Comparison of ENCODE assay signal across 8 cellular contexts in genomic region chr2:87317193-87317592, GRCh38.
DNase-seq lines count a peak whose midpoint lies in the region; FAIRE-seq and TF ChIP-seq lines count a peak whose summit lies in the region.
"Not testable (repeated sequence)": the region's sequence is repeated elsewhere in the genome, so short reads cannot be mapped to it uniquely, and the experiment has no call there.

No MANE protein-coding gene starts in this region.

- intact Hi-C loops in A673 (cut with micrococcal nuclease; ENCODE audit: unreplicated experiment); activated CD4-positive, alpha-beta T cell treated with anti-CD3 and anti-CD28 coated beads, Interleukin-2, amount 10 ng/mL, durations not matched to agents 24 days and 14 days (cut with micrococcal nuclease): not testable (repeated sequence)

- H4K20me1 ChIP-seq in OCI-LY3 (ENCODE audit: insufficient read depth, low read length): not testable (repeated sequence)

- peak; percentile 5 for DNase-seq in A673 (ENCODE audit: low spot score)
- not testable (repeated sequence) for DNase-seq in HFFc6; activated CD4-positive, alpha-beta T cell treated with anti-CD3 and anti-CD28 coated beads, Interleukin-2, amount 10 ng/mL, durations not matched to agents 24 days and 14 days
- DNase-seq in bronchial epithelial cell (ENCODE audit: low read depth): peak; percentile 10
- DNase-seq in foreskin fibroblast: peak; percentile 1 to 19
- peak; percentile 42 to 86 for DNase-seq in lung microvascular endothelial cell (ENCODE audit: low read depth in 2 of 2)
- peak; percentile 50 for DNase-seq in renal cortical epithelial cell (ENCODE audit: low read depth)

- TF ChIP-seq CTCF in A673 (conservative IDR thresholded peaks at IDR 0.05; ENCODE audit: low read depth, low read length); HFFc6 (IDR thresholded peaks at IDR 0.05); OCI-LY3 (IDR thresholded peaks at IDR 0.05; ENCODE audit: low read depth, low read length); bronchial epithelial cell (IDR thresholded peaks at IDR 0.05; ENCODE audit: insufficient read depth, low read length, severe bottlenecking); foreskin fibroblast (IDR thresholded peaks at IDR 0.05; ENCODE audit: low read depth, low read length): not testable (repeated sequence)

- not testable (repeated sequence) for H3K4me3 ChIP-seq in A673 (ENCODE audit: low read depth, low read length, poor library complexity, severe bottlenecking); OCI-LY3 (ENCODE audit: low read length); bronchial epithelial cell (ENCODE audit: low read depth, low read length); foreskin fibroblast (ENCODE audit: low read depth in 1 of 2, low read length in 2 of 2)

- POLR2A ChIA-PET in A673 (lab: Charles Lee; ENCODE audit: low non-redundant PET): not testable (repeated sequence)

- H3K27me3 Mint-ChIP-seq in HFFc6 (ENCODE audit: insufficient read depth); activated CD4-positive, alpha-beta T cell treated with anti-CD3 and anti-CD28 coated beads, Interleukin-2, amount 10 ng/mL, durations not matched to agents 24 days and 14 days: not testable (repeated sequence)

- CTCF ChIA-PET in A673 (lab: Charles Lee): not testable (repeated sequence)

- H3K9me3 ChIP-seq in A673 (ENCODE audit: low read depth, low read length, poor library complexity, severe bottlenecking); OCI-LY3 (ENCODE audit: insufficient read depth, low read length): not testable (repeated sequence)

- not testable (repeated sequence) for H3K9me3 Mint-ChIP-seq in HFFc6; activated CD4-positive, alpha-beta T cell treated with anti-CD3 and anti-CD28 coated beads, Interleukin-2, amount 10 ng/mL, durations not matched to agents 24 days and 14 days

- H3K27me3 ChIP-seq in A673 (replicated peaks; ENCODE audit: insufficient read depth, low read depth, low read length, poor library complexity); OCI-LY3 (ENCODE audit: low read depth, low read length); bronchial epithelial cell (ENCODE audit: control insufficient read depth, insufficient read depth, low read length): not testable (repeated sequence)

- 0 out of 2 replicates have a peak overlapping the region, but pooled peaks have one; percentile 18 for H3K4me3 Mint-ChIP-seq in HFFc6
- H3K4me3 Mint-ChIP-seq in activated CD4-positive, alpha-beta T cell treated with anti-CD3 and anti-CD28 coated beads, Interleukin-2, amount 10 ng/mL, durations not matched to agents 24 days and 14 days: not testable (repeated sequence)

- H3K36me3 ChIP-seq in A673 (ENCODE audit: insufficient read depth, low read length, poor library complexity, severe bottlenecking); OCI-LY3 (replicated peaks; ENCODE audit: low read depth, low read length); bronchial epithelial cell (ENCODE audit: control insufficient read depth, insufficient read depth, low read length): not testable (repeated sequence)

- H3K27ac Mint-ChIP-seq in HFFc6: peak overlapping the region; percentile 18; the same call in 1 of the 2 replicates
- peak overlapping the region; percentile 63 for H3K27ac Mint-ChIP-seq in activated CD4-positive, alpha-beta T cell treated with anti-CD3 and anti-CD28 coated beads, Interleukin-2, amount 10 ng/mL, durations not matched to agents 24 days and 14 days

- not testable (repeated sequence) for H3K27ac ChIP-seq in A673 (ENCODE audit: low read depth, low read length, poor library complexity, severe bottlenecking)
- H3K27ac ChIP-seq in OCI-LY3 (ENCODE audit: low read length): peak overlapping the region; percentile 65

- not testable (repeated sequence) for BruUV-seq in A673 (replicated peaks; lab: Mats Ljungman, UMichigan)

- not testable (repeated sequence) for H3K9ac ChIP-seq in OCI-LY3 (ENCODE audit: low read length)

- not testable (repeated sequence) for H3K4me1 ChIP-seq in A673 (ENCODE audit: insufficient read depth, low read length, poor library complexity, severe bottlenecking)
- peaks cover 75% of the 10 kb centered on the region for H3K4me1 ChIP-seq in OCI-LY3 (ENCODE audit: low read length)

- H3K79me2 ChIP-seq in OCI-LY3 (ENCODE audit: low read length): not testable (repeated sequence)

- not testable (repeated sequence) for FAIRE-seq in bronchial epithelial cell (lab: Jason Lieb, UNC)

- H2AFZ ChIP-seq in OCI-LY3 (ENCODE audit: low read depth, low read length): not testable (repeated sequence)

- H3K36me3 Mint-ChIP-seq in HFFc6 (ENCODE audit: low read depth); activated CD4-positive, alpha-beta T cell treated with anti-CD3 and anti-CD28 coated beads, Interleukin-2, amount 10 ng/mL, durations not matched to agents 24 days and 14 days (ENCODE audit: low read depth): not testable (repeated sequence)

- peaks cover 15% of the 10 kb centered on the region for H3K4me1 Mint-ChIP-seq in HFFc6 (ENCODE audit: low read depth)
- peaks cover 20% of the 10 kb centered on the region for H3K4me1 Mint-ChIP-seq in activated CD4-positive, alpha-beta T cell treated with anti-CD3 and anti-CD28 coated beads, Interleukin-2, amount 10 ng/mL, durations not matched to agents 24 days and 14 days

- H3K4me2 ChIP-seq in OCI-LY3 (ENCODE audit: low read length): not testable (repeated sequence)
